In the genomic region with DNA sequence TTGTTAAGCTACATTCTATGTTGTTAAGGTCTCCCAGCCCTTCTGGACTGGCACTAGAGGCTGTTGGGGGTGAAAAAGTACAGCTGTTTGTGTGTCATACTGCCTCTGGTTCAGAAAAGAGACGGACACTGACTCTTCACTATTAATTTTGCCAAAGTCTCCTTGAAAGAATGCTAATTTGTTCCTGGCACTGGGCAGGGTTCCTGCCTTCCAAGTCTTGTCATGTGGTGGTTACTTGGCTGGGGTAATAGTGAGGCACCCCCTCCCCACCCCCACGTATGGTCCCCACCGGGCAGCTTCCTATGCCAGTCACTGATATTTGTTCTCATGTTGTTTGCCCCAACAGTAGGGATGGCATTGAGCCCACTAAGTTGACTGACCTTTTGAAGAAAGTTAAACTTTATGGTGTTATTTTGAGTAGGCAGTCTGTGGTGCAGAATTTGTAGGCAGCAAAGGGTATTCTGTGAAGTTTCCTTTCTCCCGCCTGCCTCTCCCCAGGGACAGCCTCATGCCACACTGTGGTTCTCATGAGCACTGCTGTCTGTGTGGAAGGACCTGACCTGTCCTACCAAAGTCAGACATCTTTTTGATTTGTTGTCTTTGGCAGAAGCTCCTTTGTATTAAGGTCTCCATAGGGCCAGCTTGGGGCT, we compare ENCODE assay signal across 1 cellular context.
TF ChIP-seq lines count a peak whose summit lies in the region.

No MANE protein-coding gene starts in this region.

TF ChIP-seq in liver, 16 proteins besides CTCF, POLR2A, EP300 and RAD21:
- TF ChIP-seq RXRA (IDR thresholded peaks at IDR 0.05) (peak; percentile 68 to 69), JUND (IDR thresholded peaks at IDR 0.05) (peak in 1 of 2 donors; percentile 18), NR2F2 (IDR thresholded peaks at IDR 0.05) (peak; percentile 21), SP1 (IDR thresholded peaks at IDR 0.05) (peak; percentile 15), TAF1 (conservative IDR thresholded peaks at IDR 0.05) (no peak), HNF4A (conservative IDR thresholded peaks at IDR 0.05) (peak; percentile 31 to 33), FOXA2 (IDR thresholded peaks at IDR 0.05) (no peak)
- TF ChIP-seq, protein P1, sequence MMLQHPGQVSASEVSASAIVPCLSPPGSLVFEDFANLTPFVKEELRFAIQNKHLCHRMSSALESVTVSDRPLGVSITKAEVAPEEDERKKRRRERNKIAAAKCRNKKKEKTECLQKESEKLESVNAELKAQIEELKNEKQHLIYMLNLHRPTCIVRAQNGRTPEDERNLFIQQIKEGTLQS (IDR thresholded peaks at IDR 0.05) = no peak
- TF ChIP-seq, protein P2, sequence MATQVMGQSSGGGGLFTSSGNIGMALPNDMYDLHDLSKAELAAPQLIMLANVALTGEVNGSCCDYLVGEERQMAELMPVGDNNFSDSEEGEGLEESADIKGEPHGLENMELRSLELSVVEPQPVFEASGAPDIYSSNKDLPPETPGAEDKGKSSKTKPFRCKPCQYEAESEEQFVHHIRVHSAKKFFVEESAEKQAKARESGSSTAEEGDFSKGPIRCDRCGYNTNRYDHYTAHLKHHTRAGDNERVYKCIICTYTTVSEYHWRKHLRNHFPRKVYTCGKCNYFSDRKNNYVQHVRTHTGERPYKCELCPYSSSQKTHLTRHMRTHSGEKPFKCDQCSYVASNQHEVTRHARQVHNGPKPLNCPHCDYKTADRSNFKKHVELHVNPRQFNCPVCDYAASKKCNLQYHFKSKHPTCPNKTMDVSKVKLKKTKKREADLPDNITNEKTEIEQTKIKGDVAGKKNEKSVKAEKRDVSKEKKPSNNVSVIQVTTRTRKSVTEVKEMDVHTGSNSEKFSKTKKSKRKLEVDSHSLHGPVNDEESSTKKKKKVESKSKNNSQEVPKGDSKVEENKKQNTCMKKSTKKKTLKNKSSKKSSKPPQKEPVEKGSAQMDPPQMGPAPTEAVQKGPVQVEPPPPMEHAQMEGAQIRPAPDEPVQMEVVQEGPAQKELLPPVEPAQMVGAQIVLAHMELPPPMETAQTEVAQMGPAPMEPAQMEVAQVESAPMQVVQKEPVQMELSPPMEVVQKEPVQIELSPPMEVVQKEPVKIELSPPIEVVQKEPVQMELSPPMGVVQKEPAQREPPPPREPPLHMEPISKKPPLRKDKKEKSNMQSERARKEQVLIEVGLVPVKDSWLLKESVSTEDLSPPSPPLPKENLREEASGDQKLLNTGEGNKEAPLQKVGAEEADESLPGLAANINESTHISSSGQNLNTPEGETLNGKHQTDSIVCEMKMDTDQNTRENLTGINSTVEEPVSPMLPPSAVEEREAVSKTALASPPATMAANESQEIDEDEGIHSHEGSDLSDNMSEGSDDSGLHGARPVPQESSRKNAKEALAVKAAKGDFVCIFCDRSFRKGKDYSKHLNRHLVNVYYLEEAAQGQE (IDR thresholded peaks at IDR 0.05) = no peak
- TF ChIP-seq, protein P3, sequence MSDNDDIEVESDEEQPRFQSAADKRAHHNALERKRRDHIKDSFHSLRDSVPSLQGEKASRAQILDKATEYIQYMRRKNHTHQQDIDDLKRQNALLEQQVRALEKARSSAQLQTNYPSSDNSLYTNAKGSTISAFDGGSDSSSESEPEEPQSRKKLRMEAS (IDR thresholded peaks at IDR 0.05) = no peak
